In the genomic region with DNA sequence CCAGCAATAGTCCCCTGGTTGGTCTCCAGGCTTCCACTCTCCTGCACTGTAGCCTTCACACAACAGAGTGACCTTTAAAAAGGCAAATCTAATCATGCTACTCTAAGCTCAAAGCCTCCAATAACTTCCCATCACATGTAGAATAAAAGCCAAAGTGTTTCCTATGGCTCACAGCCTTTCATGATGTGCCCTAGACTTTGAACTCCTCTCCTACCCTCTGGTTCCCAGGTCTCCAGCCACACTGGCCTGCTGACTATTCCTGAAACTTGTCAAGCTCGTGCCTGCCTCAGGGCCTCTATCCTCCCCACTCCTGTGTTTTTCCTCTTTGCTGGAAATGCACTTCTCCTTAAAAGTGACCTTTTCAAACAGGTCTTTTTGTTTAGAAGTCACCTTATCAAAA, we compare ENCODE assay signal across 1 cellular context.
A peak's percentile ranks its signal among the peaks of the same experiment; 100 is the strongest.
TF ChIP-seq lines count a peak whose summit lies in the region.

No MANE protein-coding gene starts in this region.

TF ChIP-seq in HepG2, 621 proteins besides CTCF, POLR2A, EP300 and RAD21 (continued from another document):
- TF ChIP-seq HNF4G (IDR thresholded peaks at IDR 0.05; ENCODE audit: borderline replicate concordance, low read depth, low read length): 0 out of 2 replicates have a peak, but pooled peaks have one; percentile 53
- TF ChIP-seq HNF4G (CRISPR knock-in tag; IDR thresholded peaks at IDR 0.05; ENCODE audit: borderline replicate concordance, low read depth): peak; percentile 60; the same call in 1 of the 2 replicates
- peak; percentile 32; the same call in 1 of the 2 replicates for TF ChIP-seq BCL6 (CRISPR knock-in tag; IDR thresholded peaks at IDR 0.05)
- TF ChIP-seq RARA (CRISPR knock-in tag; IDR thresholded peaks at IDR 0.05): peak; percentile 34; the same call in 1 of the 2 replicates
- TF ChIP-seq DPF2 (CRISPR knock-in tag; IDR thresholded peaks at IDR 0.05; ENCODE audit: borderline replicate concordance, low read depth): no peak
- TF ChIP-seq, protein P1, sequence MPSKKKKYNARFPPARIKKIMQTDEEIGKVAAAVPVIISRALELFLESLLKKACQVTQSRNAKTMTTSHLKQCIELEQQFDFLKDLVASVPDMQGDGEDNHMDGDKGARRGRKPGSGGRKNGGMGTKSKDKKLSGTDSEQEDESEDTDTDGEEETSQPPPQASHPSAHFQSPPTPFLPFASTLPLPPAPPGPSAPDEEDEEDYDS (CRISPR knock-in tag; IDR thresholded peaks at IDR 0.05): 0 out of 2 replicates have a peak, but pooled peaks have one; percentile 16
